13 cellular contexts compared by ENCODE assay signal in genomic region chr2:36805635-36806224, GRCh38.
"Had no signal": no experiment of that assay in that cellular context is flagged by ENCODE, and none has a peak within 500 bp of the region (broad histone marks: within the 10 kb centered on the region; RNA-seq: fewer than 3 reads in every experiment).

No MANE protein-coding gene starts in this region.

- H3K27ac ChIP-seq: heart right ventricle, thyroid gland had no signal

- H3K4me3 Mint-ChIP-seq: activated CD8-positive, alpha-beta T cell treated with anti-CD3 and anti-CD28 coated beads, Interleukin-2, amount 10 ng/mL, durations not matched to agents 7 days and 5 days had no signal

- H3K27ac Mint-ChIP-seq: activated CD8-positive, alpha-beta T cell treated with anti-CD3 and anti-CD28 coated beads, Interleukin-2, amount 10 ng/mL, durations not matched to agents 7 days and 5 days had no signal

- DNase-seq: activated CD4-positive, CD25-positive, alpha-beta regulatory T cell treated with anti-CD3 and anti-CD28 coated beads, Interleukin-2, amount 50 U/mL, for 72 hours; activated CD8-positive, alpha-beta memory T cell treated with anti-CD3 and anti-CD28 coated beads, Interleukin-2, amount 50 U/mL, for 48 hours; activated CD8-positive, alpha-beta T cell treated with anti-CD3 and anti-CD28 coated beads, Interleukin-2, amount 10 ng/mL, durations not matched to agents 7 days and 5 days; activated naive CD4-positive, alpha-beta T cell treated with Interleukin-2 at 50 U/mL for 16 hours; heart right ventricle; islet precursor cell; mammary epithelial cell; naive thymus-derived CD8-positive, alpha-beta T cell; nucleus accumbens; right cardiac atrium; small intestine; thyroid gland had no signal

- H3K36me3 ChIP-seq: heart right ventricle, thyroid gland had no signal

- H3K36me3 Mint-ChIP-seq: naive thymus-derived CD8-positive, alpha-beta T cell had no signal

- H3K4me3 ChIP-seq: heart right ventricle, thyroid gland had no signal

- H3K9me3 ChIP-seq: thyroid gland had no signal

- ATAC-seq: activated CD8-positive, alpha-beta T cell treated with anti-CD3 and anti-CD28 coated beads, Interleukin-2, amount 10 ng/mL, durations not matched to agents 7 days and 5 days; heart right ventricle; left lobe of liver; naive thymus-derived CD8-positive, alpha-beta T cell; right cardiac atrium had no signal

- H3K4me1 ChIP-seq: heart right ventricle, thyroid gland had no signal

- H3K27me3 ChIP-seq: thyroid gland had no signal
